In the genomic region with DNA sequence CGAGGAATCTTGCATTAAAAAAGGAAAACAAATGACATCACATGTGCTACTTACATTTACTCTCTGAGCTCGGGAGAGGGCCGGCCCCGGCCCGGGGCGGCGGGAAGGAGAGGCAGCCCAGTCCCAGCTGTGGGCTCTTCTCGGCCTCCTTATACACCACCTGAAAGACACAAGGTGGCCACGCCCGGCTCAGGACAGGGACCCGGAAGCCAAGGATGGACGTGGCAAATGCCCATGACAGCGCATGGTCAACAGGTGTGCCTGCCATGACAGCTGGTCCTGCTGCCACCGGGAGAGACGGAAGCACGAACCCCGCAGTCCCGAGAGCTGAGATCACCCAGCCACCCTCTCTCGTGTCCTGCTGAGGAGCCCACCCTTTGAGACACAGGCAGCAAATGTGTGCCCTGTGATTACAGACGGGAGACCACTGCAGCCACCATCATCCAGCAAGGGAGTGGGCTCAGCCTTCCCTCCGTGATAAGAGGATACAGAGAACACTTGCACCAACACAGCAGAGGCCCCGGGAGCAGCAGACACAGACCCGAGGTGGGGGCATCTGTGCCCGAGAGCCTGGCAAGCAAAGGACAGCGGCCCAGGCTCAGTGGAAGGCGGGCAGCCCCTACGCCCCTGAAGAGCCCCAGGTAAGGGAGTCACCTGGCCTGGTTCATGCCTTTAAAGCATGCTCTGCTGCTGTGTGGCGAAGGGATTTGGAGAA, we compare ENCODE assay signal across 17 cellular contexts. TPM values are rescaled to one million over a fixed set of nuclear protein-coding genes. Genes with fewer than 3 reads are reported as not detected.
DNase-seq lines count a peak whose midpoint lies in the region; ATAC-seq and TF ChIP-seq lines count a peak whose summit lies in the region.
"Had no signal": no experiment of that assay in that cellular context is flagged by ENCODE, and none has a peak within 500 bp of the region (broad histone marks: within the 10 kb centered on the region; RNA-seq: fewer than 3 reads in every experiment).

No MANE protein-coding gene starts in this region.

- peak overlapping the region; percentile 10 for H2BK12ac ChIP-seq in neuronal stem cell (ENCODE audit: low read length)

- no peak overlapping the region for H3K4ac ChIP-seq in neuronal stem cell (ENCODE audit: low read length)

- intact Hi-C loops in left ventricle myocardium superior (cut with micrococcal nuclease): no loop called here
- intact Hi-C loops in left ventricle myocardium inferior (cut with micrococcal nuclease): no loop called here

- H3K27me3 ChIP-seq in left ventricle myocardium inferior (ENCODE audit: low read depth): no peaks in the 10 kb centered on the region
- no peaks in the 10 kb centered on the region for H3K27me3 ChIP-seq in neuronal stem cell (ENCODE audit: control insufficient read depth in 3 of 3, insufficient read depth in 3 of 3, low read depth in 1 of 3, low read length in 3 of 3)
- H3K27me3 ChIP-seq: BLaER1 had no signal

- no CpG with 5 or more reads among the region's 28 CpGs for WGBS in neuronal stem cell (ENCODE audit: extremely low coverage in 2 of 2, insufficient read length in 2 of 2, insufficient replicate concordance in 1 of 2), 2 donors

- no peak overlapping the region for H4K91ac ChIP-seq in neuronal stem cell (ENCODE audit: low read depth, low read length, poor library complexity)

- H3K36me3 ChIP-seq in left ventricle myocardium inferior (peaks cover 98% of the 10 kb centered on the region), neuronal stem cell (replicated peaks in 1 of 2; ENCODE audit: control insufficient read depth in 2 of 2, insufficient read depth in 2 of 2, low read length in 2 of 2) (peaks cover 34 to 87% of the 10 kb centered on the region in 2 donors)

- H3K27ac Mint-ChIP-seq in glutamatergic neuron (ENCODE audit: unreplicated experiment): peak overlapping the region; percentile 22

- H3K4me1 ChIP-seq in left ventricle myocardium inferior: no peaks in the 10 kb centered on the region
- peaks cover 0 to 11% of the 10 kb centered on the region in 2 donors for H3K4me1 ChIP-seq in neuronal stem cell (ENCODE audit: control insufficient read depth in 2 of 2, insufficient read depth in 1 of 2, low read depth in 1 of 2, low read length in 2 of 2)
- H3K4me1 ChIP-seq: Caco-2 had no signal

- H2AK5ac ChIP-seq in neuronal stem cell (ENCODE audit: low read depth, low read length): peak overlapping the region; percentile 70

- DNase-seq in left ventricle myocardium superior (peak; percentile 28), left ventricle myocardium inferior (no peak), glutamatergic neuron (peak; percentile 3), neuronal stem cell (ENCODE audit: low spot score) (no peak)
- DNase-seq: 8988T; AML-193; Caco-2; CD8-positive, alpha-beta memory T cell; DMS53; GF-D8; GM23248; H7 had no signal

- no peak overlapping the region for H3K27ac ChIP-seq in left ventricle myocardium inferior (replicated peaks)
- no peak overlapping the region for H3K27ac ChIP-seq in neuronal stem cell (replicated peaks; ENCODE audit: low read length)
- H3K27ac ChIP-seq: BLaER1, GM23248, HL-60 had no signal

- H2BK120ac ChIP-seq in neuronal stem cell (ENCODE audit: low read depth, low read length): no peak overlapping the region

- no peak overlapping the region for H3K4me2 ChIP-seq in neuronal stem cell (ENCODE audit: insufficient read depth, low read length, poor library complexity, severe bottlenecking)
- H3K4me2 ChIP-seq: BLaER1 had no signal

- peaks cover 3% of the 10 kb centered on the region for H3K4me1 Mint-ChIP-seq in glutamatergic neuron (ENCODE audit: low read depth, unreplicated experiment)
- H3K4me1 Mint-ChIP-seq: CD8-positive, alpha-beta memory T cell had no signal

- no peaks in the 10 kb centered on the region for H3K9me3 ChIP-seq in left ventricle myocardium inferior (replicated peaks)
- no peaks in the 10 kb centered on the region for H3K9me3 ChIP-seq in neuronal stem cell (replicated peaks in 1 of 2; ENCODE audit: control insufficient read depth in 2 of 2, insufficient read depth in 1 of 2, low read depth in 1 of 2, low read length in 2 of 2)
- H3K9me3 ChIP-seq: BLaER1, Caco-2 had no signal

- H3K4me3 ChIP-seq in left ventricle myocardium inferior: no peak overlapping the region
- no peak overlapping the region for H3K4me3 ChIP-seq in neuronal stem cell (ENCODE audit: low read length in 2 of 2)
- H3K4me3 ChIP-seq: BLaER1, GM23248 had no signal

- no peaks in the 10 kb centered on the region for H3K27me3 Mint-ChIP-seq in glutamatergic neuron (ENCODE audit: unreplicated experiment)
- H3K27me3 Mint-ChIP-seq: CD8-positive, alpha-beta memory T cell had no signal

- no peak overlapping the region for H3K14ac ChIP-seq in neuronal stem cell (ENCODE audit: low read length)

- TF ChIP-seq CTCF in left ventricle myocardium inferior (IDR thresholded peaks at IDR 0.05; ENCODE audit: borderline replicate concordance) (no peak), glutamatergic neuron (IDR thresholded peaks at IDR 0.05; ENCODE audit: partially characterized antibody, unreplicated experiment) (no peak)

- H3K9ac ChIP-seq in neuronal stem cell (ENCODE audit: low read depth, low read length, poor library complexity): peak overlapping the region; percentile 60
- H3K9ac ChIP-seq: BLaER1, GM23248 had no signal

- peak overlapping the region; percentile 65 for H3K23ac ChIP-seq in neuronal stem cell (ENCODE audit: low read depth, low read length, poor library complexity)

- H4K8ac ChIP-seq in neuronal stem cell (ENCODE audit: low read depth, low read length): no peak overlapping the region

- no peak overlapping the region for H3K4me3 Mint-ChIP-seq in glutamatergic neuron (ENCODE audit: unreplicated experiment)
- H3K4me3 Mint-ChIP-seq: CD8-positive, alpha-beta memory T cell had no signal

- H2BK15ac ChIP-seq in neuronal stem cell (ENCODE audit: low read length): peak overlapping the region; percentile 49

- no peaks in the 10 kb centered on the region for H3K9me3 Mint-ChIP-seq in glutamatergic neuron (ENCODE audit: unreplicated experiment)
- H3K9me3 Mint-ChIP-seq: CD8-positive, alpha-beta memory T cell had no signal

- no peak for ATAC-seq in left ventricle myocardium superior
- ATAC-seq in HG03354 (IDR thresholded peaks at IDR 0.05; ENCODE audit: poor library complexity, severe bottlenecking, unreplicated experiment): no peak
- ATAC-seq in HG02870 (IDR thresholded peaks at IDR 0.05; ENCODE audit: unreplicated experiment): no peak
- no peak for ATAC-seq in HG03457 (IDR thresholded peaks at IDR 0.05; ENCODE audit: unreplicated experiment)

- H3K18ac ChIP-seq in neuronal stem cell (ENCODE audit: low read length): no peak overlapping the region

- H2AFZ ChIP-seq in neuronal stem cell (ENCODE audit: low read length): no peak overlapping the region
- H2AFZ ChIP-seq: GM23248 had no signal

- H2BK5ac ChIP-seq in neuronal stem cell (ENCODE audit: low read length): peak overlapping the region; percentile 48

- no peaks in the 10 kb centered on the region for H3K79me1 ChIP-seq in neuronal stem cell (ENCODE audit: low read depth, low read length)

- peaks cover 5% of the 10 kb centered on the region for H3K36me3 Mint-ChIP-seq in glutamatergic neuron (ENCODE audit: unreplicated experiment)

RNA-seq across cellular contexts. Expression of gene TPRG1L, which starts 8.7 kb away (rescaled TPM):
- total RNA-seq in left ventricle myocardium superior (48.6 TPM), left ventricle myocardium inferior (54.0 TPM), glutamatergic neuron (ENCODE audit: unreplicated experiment) (43.1 TPM)
- polyA plus RNA-seq in neuronal stem cell (2013, experiment 1 of 2): 13.4 TPM
- polyA plus RNA-seq in neuronal stem cell (2013, experiment 2 of 2): 13.2 TPM

RNA-seq across cellular contexts. Expression of gene WRAP73, which starts 16.4 kb away (rescaled TPM):
- 12.5 TPM for total RNA-seq in left ventricle myocardium superior
- total RNA-seq in left ventricle myocardium inferior: 12.7 TPM
- 47.7 TPM for total RNA-seq in glutamatergic neuron (ENCODE audit: unreplicated experiment)
- 24.6 TPM for polyA plus RNA-seq in neuronal stem cell (2013, experiment 1 of 2)
- 25.7 TPM for polyA plus RNA-seq in neuronal stem cell (2013, experiment 2 of 2)

RNA-seq across cellular contexts. Expression of gene TP73, which starts 18.8 kb away (rescaled TPM):
- total RNA-seq in left ventricle myocardium superior (0.05 TPM), left ventricle myocardium inferior (0.05 TPM), glutamatergic neuron (ENCODE audit: unreplicated experiment) (13.0 TPM)
- polyA plus RNA-seq in neuronal stem cell (2013, experiment 1 of 2): 0.18 TPM
- polyA plus RNA-seq in neuronal stem cell (2013, experiment 2 of 2): 0.19 TPM
- total RNA-seq: GM23248 had no signal
- polyA plus RNA-seq: GM23248 had no signal

RNA-seq across cellular contexts. Expression of gene MEGF6, which starts 22.2 kb away (rescaled TPM):
- 11.6 TPM for total RNA-seq in left ventricle myocardium superior
- total RNA-seq in left ventricle myocardium inferior: 9.5 TPM
- total RNA-seq in glutamatergic neuron (ENCODE audit: unreplicated experiment): 64.7 TPM
- polyA plus RNA-seq in neuronal stem cell (2013, experiment 1 of 2): 10.3 TPM
- polyA plus RNA-seq in neuronal stem cell (2013, experiment 2 of 2): 10.0 TPM

Comparison
In these comparisons a context has a peak if more than half of its experiments do, and no peak if none do; other contexts are left out.
1. DNase-seq: peak in left ventricle myocardium superior (single experiment) and glutamatergic neuron (single experiment); none in left ventricle myocardium inferior (single experiment) and neuronal stem cell (single experiment).
2. RNA of gene TP73, which starts 18.8 kb away (total RNA-seq): 13.0 TPM in glutamatergic neuron (single experiment); 0.05 TPM in left ventricle myocardium inferior (single experiment) and 0.05 TPM in left ventricle myocardium superior (single experiment); every median in the first group is over 10 times any median in the second.